Comparison of ENCODE assay signal across 13 cellular contexts in genomic region chr16:85300451-85300968, GRCh38.
"Had no signal": no experiment of that assay in that cellular context is flagged by ENCODE, and none has a peak within 500 bp of the region (broad histone marks: within the 10 kb centered on the region; RNA-seq: fewer than 3 reads in every experiment).

No MANE protein-coding gene starts in this region.

- H3K27me3 Mint-ChIP-seq: activated CD4-positive, alpha-beta memory T cell treated with anti-CD3 and anti-CD28 coated beads, Interleukin-2, amount 10 ng/mL, durations not matched to agents 7 days and 5 days; activated naive CD8-positive, alpha-beta T cell treated with anti-CD3 and anti-CD28 coated beads, Interleukin-2, amount 10 ng/mL, durations not matched to agents 7 days and 5 days had no signal

- H3K27ac Mint-ChIP-seq: activated CD4-positive, alpha-beta memory T cell treated with anti-CD3 and anti-CD28 coated beads, Interleukin-2, amount 10 ng/mL, durations not matched to agents 7 days and 5 days; activated naive CD8-positive, alpha-beta T cell treated with anti-CD3 and anti-CD28 coated beads, Interleukin-2, amount 10 ng/mL, durations not matched to agents 7 days and 5 days; stimulated activated effector memory CD8-positive, alpha-beta T cell treated with anti-CD3 and anti-CD28 coated beads, Interleukin-12 subunit alpha, Interleukin-12 subunit beta, amount 100 ng/mL, for 72 hours; T-helper 2 cell treated with Interferon-gamma antibody and Interleukin-4, amounts not matched to agents 5 μg/mL and 100 μg/mL, for 36 hours had no signal

- H3K4me3 Mint-ChIP-seq: activated CD4-positive, alpha-beta memory T cell treated with anti-CD3 and anti-CD28 coated beads, Interleukin-2, amount 10 ng/mL, durations not matched to agents 7 days and 5 days; activated naive CD8-positive, alpha-beta T cell treated with anti-CD3 and anti-CD28 coated beads, Interleukin-2, amount 10 ng/mL, durations not matched to agents 7 days and 5 days; stimulated activated effector memory CD8-positive, alpha-beta T cell treated with anti-CD3 and anti-CD28 coated beads, Interleukin-12 subunit alpha, Interleukin-12 subunit beta, amount 100 ng/mL, for 72 hours; T-helper 2 cell treated with Interferon-gamma antibody and Interleukin-4, amounts not matched to agents 5 μg/mL and 100 μg/mL, for 36 hours had no signal

- ATAC-seq: gastrocnemius medialis; left ventricle myocardium superior; stimulated activated effector memory CD8-positive, alpha-beta T cell treated with anti-CD3 and anti-CD28 coated beads, Interleukin-12 subunit alpha, Interleukin-12 subunit beta, amount 100 ng/mL, for 72 hours had no signal

- H3K36me3 ChIP-seq: gastrocnemius medialis, transverse colon had no signal

- H3K9me3 ChIP-seq: gastrocnemius medialis, transverse colon had no signal

- DNase-seq: activated CD4-positive, alpha-beta memory T cell treated with anti-CD3 and anti-CD28 coated beads, Interleukin-2, amount 10 ng/mL, durations not matched to agents 7 days and 5 days; activated gamma-delta T cell; activated naive CD8-positive, alpha-beta T cell treated with anti-CD3 and anti-CD28 coated beads, Interleukin-2, amount 10 ng/mL, durations not matched to agents 7 days and 5 days; activated T-cell treated with anti-CD3 and anti-CD28 coated beads, Interleukin-2, amount 50 U/mL, for 48 hours; aorta; effector memory CD4-positive, alpha-beta T cell; gastrocnemius medialis; left ventricle myocardium superior; mesendoderm; transverse colon had no signal

- H3K27me3 ChIP-seq: gastrocnemius medialis, transverse colon had no signal

- H3K9me3 Mint-ChIP-seq: activated CD4-positive, alpha-beta memory T cell treated with anti-CD3 and anti-CD28 coated beads, Interleukin-2, amount 10 ng/mL, durations not matched to agents 7 days and 5 days; activated naive CD8-positive, alpha-beta T cell treated with anti-CD3 and anti-CD28 coated beads, Interleukin-2, amount 10 ng/mL, durations not matched to agents 7 days and 5 days; stimulated activated effector memory CD8-positive, alpha-beta T cell treated with anti-CD3 and anti-CD28 coated beads, Interleukin-12 subunit alpha, Interleukin-12 subunit beta, amount 100 ng/mL, for 72 hours; T-helper 2 cell treated with Interferon-gamma antibody and Interleukin-4, amounts not matched to agents 5 μg/mL and 100 μg/mL, for 36 hours had no signal

- H3K27ac ChIP-seq: gastrocnemius medialis, transverse colon had no signal

- H3K4me3 ChIP-seq: gastrocnemius medialis, smooth muscle cell, transverse colon had no signal

- H3K36me3 Mint-ChIP-seq: activated naive CD8-positive, alpha-beta T cell treated with anti-CD3 and anti-CD28 coated beads, Interleukin-2, amount 10 ng/mL, durations not matched to agents 7 days and 5 days; stimulated activated effector memory CD8-positive, alpha-beta T cell treated with anti-CD3 and anti-CD28 coated beads, Interleukin-12 subunit alpha, Interleukin-12 subunit beta, amount 100 ng/mL, for 72 hours had no signal
